ENCODE assay signal across 1 cellular context in genomic region chr16:2739555-2740435, GRCh38.
A peak's percentile ranks its signal among the peaks of the same experiment; 100 is the strongest.
TF ChIP-seq lines count a peak whose summit lies in the region.

No MANE protein-coding gene starts in this region.

TF ChIP-seq in HepG2, 621 proteins besides CTCF, POLR2A, EP300 and RAD21 (continued from another document and continues in another):
- no peak for TF ChIP-seq ZBTB44 (CRISPR knock-in tag; IDR thresholded peaks at IDR 0.05)
- no peak for TF ChIP-seq ONECUT2 (CRISPR knock-in tag; IDR thresholded peaks at IDR 0.05)
- no peak for TF ChIP-seq ZNF280D (CRISPR knock-in tag; IDR thresholded peaks at IDR 0.05)
- no peak for TF ChIP-seq PTBP1 (IDR thresholded peaks at IDR 0.05; ENCODE audit: low read depth, low read length, poor library complexity, severe bottlenecking)
- no peak for TF ChIP-seq TBP (CRISPR knock-in tag; IDR thresholded peaks at IDR 0.05)
- TF ChIP-seq NFATC3 (CRISPR knock-in tag; IDR thresholded peaks at IDR 0.05) = no peak
- TF ChIP-seq SIX4 (CRISPR knock-in tag; IDR thresholded peaks at IDR 0.05) = no peak
- no peak for TF ChIP-seq ZNF326 (CRISPR knock-in tag; IDR thresholded peaks at IDR 0.05; ENCODE audit: borderline replicate concordance)
- TF ChIP-seq ZNF691 (CRISPR knock-in tag; IDR thresholded peaks at IDR 0.05; ENCODE audit: borderline replicate concordance, low read depth) = no peak
- TF ChIP-seq NONO (IDR thresholded peaks at IDR 0.05) = no peak
- TF ChIP-seq NONO (CRISPR knock-in tag; conservative IDR thresholded peaks at IDR 0.05) = no peak
- no peak for TF ChIP-seq CENPT (CRISPR knock-in tag; IDR thresholded peaks at IDR 0.05; ENCODE audit: low read depth)
- no peak for TF ChIP-seq DPF2 (CRISPR knock-in tag; IDR thresholded peaks at IDR 0.05; ENCODE audit: borderline replicate concordance, low read depth)
- no peak for TF ChIP-seq ARHGAP35 (CRISPR knock-in tag; IDR thresholded peaks at IDR 0.05; ENCODE audit: borderline replicate concordance)
- TF ChIP-seq ZNF547 (CRISPR knock-in tag; IDR thresholded peaks at IDR 0.05) = no peak
- no peak for TF ChIP-seq ISX (CRISPR knock-in tag; conservative IDR thresholded peaks at IDR 0.05)
- TF ChIP-seq ZBTB1 (CRISPR knock-in tag; IDR thresholded peaks at IDR 0.05; ENCODE audit: borderline replicate concordance) = no peak
- no peak for TF ChIP-seq ZNF503 (CRISPR knock-in tag; IDR thresholded peaks at IDR 0.05)
- TF ChIP-seq MIER2 (CRISPR knock-in tag; IDR thresholded peaks at IDR 0.05) = no peak
- peak; percentile 7 for TF ChIP-seq XRCC5 (optimal IDR thresholded peaks at IDR 0.05; ENCODE audit: low read length)
- TF ChIP-seq ZNF230 (CRISPR knock-in tag; IDR thresholded peaks at IDR 0.05) = 0 out of 2 replicates have a peak, but pooled peaks have one; percentile 23
- no peak for TF ChIP-seq ZBTB25 (CRISPR knock-in tag; IDR thresholded peaks at IDR 0.05)
- no peak for TF ChIP-seq ZBTB7B (CRISPR knock-in tag; IDR thresholded peaks at IDR 0.05)
- no peak for TF ChIP-seq ZNF713 (CRISPR knock-in tag; IDR thresholded peaks at IDR 0.05)
- peak; percentile 13; the same call in 1 of the 2 replicates for TF ChIP-seq SALL1 (CRISPR knock-in tag; IDR thresholded peaks at IDR 0.05)
- TF ChIP-seq IRF9 (CRISPR knock-in tag; IDR thresholded peaks at IDR 0.05; ENCODE audit: borderline replicate concordance) = 0 out of 2 replicates have a peak, but pooled peaks have one; percentile 30
- TF ChIP-seq KDM6A (CRISPR knock-in tag; IDR thresholded peaks at IDR 0.05; ENCODE audit: low read depth) = no peak
- TF ChIP-seq ZNF432 (CRISPR knock-in tag; IDR thresholded peaks at IDR 0.05; ENCODE audit: borderline replicate concordance) = no peak
- no peak for TF ChIP-seq FOXA1 (IDR thresholded peaks at IDR 0.05)
- no peak for TF ChIP-seq FOXA1 (CRISPR knock-in tag; IDR thresholded peaks at IDR 0.05)
- no peak for TF ChIP-seq CSRNP2 (CRISPR knock-in tag; conservative IDR thresholded peaks at IDR 0.05; ENCODE audit: low read depth)
- no peak for TF ChIP-seq MED8 (CRISPR knock-in tag; IDR thresholded peaks at IDR 0.05; ENCODE audit: insufficient replicate concordance)
- TF ChIP-seq FOXJ3 (CRISPR knock-in tag; IDR thresholded peaks at IDR 0.05; ENCODE audit: borderline replicate concordance) = no peak
- TF ChIP-seq SMYD3 (CRISPR knock-in tag; IDR thresholded peaks at IDR 0.05) = no peak
- TF ChIP-seq ELF1 (CRISPR knock-in tag; IDR thresholded peaks at IDR 0.05) = no peak
- no peak for TF ChIP-seq ZNF18 (CRISPR knock-in tag; IDR thresholded peaks at IDR 0.05; ENCODE audit: insufficient replicate concordance)
- TF ChIP-seq ATAD3A (CRISPR knock-in tag; IDR thresholded peaks at IDR 0.05) = no peak
- TF ChIP-seq IRX3 (CRISPR knock-in tag; IDR thresholded peaks at IDR 0.05; ENCODE audit: borderline replicate concordance, low read depth) = no peak
- no peak for TF ChIP-seq MLXIP (CRISPR knock-in tag; IDR thresholded peaks at IDR 0.05; ENCODE audit: borderline replicate concordance)
- TF ChIP-seq ZFP90 (CRISPR knock-in tag; IDR thresholded peaks at IDR 0.05; ENCODE audit: borderline replicate concordance) = no peak
- TF ChIP-seq PAXIP1 (CRISPR knock-in tag; conservative IDR thresholded peaks at IDR 0.05) = peak; percentile 41; the same call in 1 of the 2 replicates
- TF ChIP-seq ELK4 (CRISPR knock-in tag; IDR thresholded peaks at IDR 0.05; ENCODE audit: borderline replicate concordance) = no peak
